Comparison of ENCODE assay signal across 13 cellular contexts in the genomic region with DNA sequence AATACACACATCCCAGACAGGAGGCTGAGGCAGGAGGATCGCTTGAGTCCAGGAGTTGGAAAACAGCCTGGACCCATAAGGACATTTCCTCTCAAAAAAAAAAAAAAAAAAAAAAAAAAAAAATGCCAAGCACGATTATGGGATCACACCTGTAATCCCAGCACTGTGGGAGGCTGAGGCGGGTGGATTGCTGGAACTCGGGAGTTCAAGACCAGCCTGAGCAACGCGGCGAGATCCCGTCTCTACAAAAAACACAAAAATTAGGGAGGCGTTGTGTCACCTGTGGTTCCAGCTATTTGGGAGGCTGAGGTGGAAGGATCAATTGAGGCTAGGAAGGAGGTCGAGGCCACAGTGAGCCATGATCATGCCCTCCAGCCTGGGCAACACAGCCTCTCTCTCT. TPM values are rescaled to one million over a fixed set of nuclear protein-coding genes. Genes with fewer than 3 reads are reported as not detected.
DNase-seq lines count a peak whose midpoint lies in the region; ATAC-seq and TF ChIP-seq lines count a peak whose summit lies in the region.
"Had no signal": no experiment of that assay in that cellular context is flagged by ENCODE, and none has a peak within 500 bp of the region (broad histone marks: within the 10 kb centered on the region; RNA-seq: fewer than 3 reads in every experiment).

No MANE protein-coding gene starts in this region.

- no peak for TF ChIP-seq POLR2A in tibial nerve (IDR thresholded peaks at IDR 0.05)
- TF ChIP-seq POLR2A in transverse colon (IDR thresholded peaks at IDR 0.05), result no peak

- H3K27me3 ChIP-seq in SJCRH30 (0 out of 2 replicates have a peak, but pooled peaks cover 3% of the 10 kb centered on the region), lower lobe of right lung (ENCODE audit: low read depth) (no peaks in the 10 kb centered on the region), tibial nerve (no peaks in the 10 kb centered on the region), transverse colon (no peaks in the 10 kb centered on the region)

- DNase-seq in SJCRH30 (no peak), lower lobe of right lung (no peak), nucleus accumbens (lab: John Stamatoyannopoulos, UW) (no peak), Kasumi-1 (lab: John Stamatoyannopoulos, UW) (no peak), tibial nerve (ENCODE audit: low spot score in 2 of 2) (no peak), transverse colon (no peak)
- DNase-seq: activated gamma-delta T cell; NCI-H1436; NCI-H510A; stimulated activated CD4-positive, alpha-beta T cell treated with anti-CD3 and anti-CD28 coated beads, Interleukin-2, amount 100 ng/mL, for 24 hours had no signal

- no peaks in the 10 kb centered on the region for H3K9me3 ChIP-seq in SJCRH30 (replicated peaks)
- no peaks in the 10 kb centered on the region for H3K9me3 ChIP-seq in lower lobe of right lung
- H3K9me3 ChIP-seq in tibial nerve, result no peaks in the 10 kb centered on the region
- no peaks in the 10 kb centered on the region for H3K9me3 ChIP-seq in transverse colon

- no peak for TF ChIP-seq EP300 in tibial nerve (IDR thresholded peaks at IDR 0.05)
- no peak for TF ChIP-seq EP300 in transverse colon (IDR thresholded peaks at IDR 0.05; ENCODE audit: low read depth)

- 82 to 85% methylated on average over 10 of the region's 10 CpGs for WGBS in tibial nerve, 2 donors
- WGBS in transverse colon (ENCODE audit: low coverage in 1 of 2), 2 donors, result 33 to 76% methylated on average over 2 to 10 of the region's 10 CpGs

- in situ Hi-C loops in transverse colon (cut with MboI; ENCODE audit: low pct_ligation_motif_present in 1 of 4, low pct_unique_long_range_greater_than_20kb in 1 of 4, low sequenced_read_pairs in 3 of 4), result no loop called here

- intact Hi-C loops in lower lobe of right lung (cut with DNase I) (no loop called here), transverse colon (cut with DNase I; ENCODE audit: low total_unique reads) (no loop called here)

- H3K36me3 ChIP-seq in SJCRH30 (no peaks in the 10 kb centered on the region), lower lobe of right lung (peaks cover 16% of the 10 kb centered on the region), tibial nerve (peaks cover 0 to 18% (median 3%) of the 10 kb centered on the region in 3 donors), transverse colon (peaks cover 0 to 3% (median 1%) of the 10 kb centered on the region in 4 donors)

- H3K27ac ChIP-seq in 22Rv1 (peak overlapping the region; percentile 92; the same call in 1 of the 2 replicates), C4-2B (peak overlapping the region; percentile 83; the same call in 1 of the 2 replicates), SJCRH30 (no peak overlapping the region), lower lobe of right lung (no peak overlapping the region), tibial nerve (no peak overlapping the region), transverse colon (peak overlapping the region in 2 of 4 donors; percentile 94 to 95)

- H3K4me3 ChIP-seq in SJCRH30 (peak overlapping the region; percentile 68), lower lobe of right lung (peak overlapping the region; percentile 66), tibial nerve (no peak overlapping the region), transverse colon (peak overlapping the region in 1 of 4 donors; percentile 88)

- H3K4me1 ChIP-seq in SJCRH30 (no peaks in the 10 kb centered on the region), lower lobe of right lung (peaks cover 22% of the 10 kb centered on the region), tibial nerve (peaks cover 0 to 27% (median 4%) of the 10 kb centered on the region in 4 donors), transverse colon (peaks cover 5 to 26% (median 18%) of the 10 kb centered on the region in 4 donors)

- ATAC-seq in lower lobe of right lung, result no peak
- ATAC-seq: activated CD4-positive, CD25-positive, alpha-beta regulatory T cell treated with anti-CD3 and anti-CD28 coated beads, Interleukin-2, amount 50 U/mL, for 24 hours had no signal

- TF ChIP-seq CTCF in 22Rv1 (IDR thresholded peaks at IDR 0.05) (no peak), C4-2B (conservative IDR thresholded peaks at IDR 0.05) (no peak), lower lobe of right lung (IDR thresholded peaks at IDR 0.05) (no peak), tibial nerve (IDR thresholded peaks at IDR 0.05) (no peak), transverse colon (IDR thresholded peaks at IDR 0.05) (no peak)

RNA-seq across cellular contexts. Expression of a gene that starts 1.0 kb away (rescaled TPM):
- 5.1 and 5.3 TPM in 2 replicates for total RNA-seq in SJCRH30 (2014; rRNA removed; shearing (Covaris generic))
- total RNA-seq in lower lobe of right lung (37.2 TPM), tibial nerve (10 to 100 TPM in 1 of 4 donors, 1 to 10 TPM in 3; 3.3 to 30.0 (median 5.8) TPM), transverse colon (10 to 100 TPM in 3 of 4 donors, 1 to 10 TPM in 1; 4.8 to 42.6 (median 29.9) TPM)

RNA-seq across cellular contexts. Expression of a gene that starts 9.9 kb away (rescaled TPM):
- 9.9 and 11.0 TPM in 2 replicates for total RNA-seq in SJCRH30 (2014; rRNA removed; shearing (Covaris generic))
- total RNA-seq in lower lobe of right lung (32.0 TPM), tibial nerve (10 to 100 TPM; 17.4 to 50.0 (median 28.0) TPM), transverse colon (10 to 100 TPM; 18.3 to 30.7 (median 24.5) TPM)

RNA-seq across cellular contexts. Expression of a gene that starts 20.7 kb away (rescaled TPM):
- total RNA-seq in SJCRH30 (2014; rRNA removed; shearing (Covaris generic)), result 41.0 and 42.0 TPM in 2 replicates
- total RNA-seq in lower lobe of right lung (38.7 TPM), tibial nerve (10 to 100 TPM; 30.0 to 46.0 (median 39.5) TPM), transverse colon (100 to 1,000 TPM; 156 to 362 (median 206) TPM)

RNA-seq across cellular contexts. Expression of a gene that starts 39.5 kb away (rescaled TPM):
- 0.04 TPM in 1 of 2 replicates, not detected in the other for total RNA-seq in SJCRH30 (2014; rRNA removed; shearing (Covaris generic))
- 8.2 TPM for total RNA-seq in lower lobe of right lung
- 10 to 100 TPM in 2 of 4 donors, 1 to 10 TPM in 2; 3.1 to 29.4 (median 17.5) TPM for total RNA-seq in tibial nerve
- total RNA-seq in transverse colon, result 1 to 10 TPM in 1 of 4 donors, under 1 TPM in 2, not detected in 1; 0.79 to 1.2 (median 0.96) TPM

RNA-seq across cellular contexts. Expression of a gene that starts 42.2 kb away (rescaled TPM):
- 96.0 and 98.5 TPM in 2 replicates for total RNA-seq in SJCRH30 (2014; rRNA removed; shearing (Covaris generic))
- 58.4 TPM for total RNA-seq in lower lobe of right lung
- total RNA-seq in tibial nerve, result 10 to 100 TPM; 60.0 to 72.0 (median 67.0) TPM
- 100 to 1,000 TPM in 1 of 4 donors, 10 to 100 TPM in 3; 56.2 to 364 (median 80.2) TPM for total RNA-seq in transverse colon

Comparison
In these comparisons a context has a peak if more than half of its experiments do, and no peak if none do; other contexts are left out.
1. H3K27ac ChIP-seq: peak in 22Rv1 (single experiment) and C4-2B (single experiment); none in SJCRH30 (single experiment), lower lobe of right lung (single experiment) and tibial nerve (0 of 4).
2. H3K4me3 ChIP-seq: peak in SJCRH30 (single experiment) and lower lobe of right lung (single experiment); none in tibial nerve (0 of 4).